ENCODE assay signal across 19 cellular contexts in genomic region chr2:234403074-234403473, GRCh38.
DNase-seq lines count a peak whose midpoint lies in the region; ATAC-seq and TF ChIP-seq lines count a peak whose summit lies in the region.
"Had no signal": no experiment of that assay in that cellular context is flagged by ENCODE, and none has a peak within 500 bp of the region (broad histone marks: within the 10 kb centered on the region; RNA-seq: fewer than 3 reads in every experiment).

No MANE protein-coding gene starts in this region.

- ATAC-seq in activated CD4-positive, alpha-beta T cell treated with anti-CD3 and anti-CD28 coated beads for 36 hours, result no peak
- ATAC-seq: heart left ventricle had no signal

- no peak for DNase-seq in activated CD4-positive, alpha-beta T cell treated with anti-CD3 and anti-CD28 coated beads, Interleukin-2, amount 10 ng/mL, durations not matched to agents 7 days and 5 days
- DNase-seq in activated CD4-positive, alpha-beta T cell treated with anti-CD3 and anti-CD28 coated beads for 36 hours, result no peak
- DNase-seq in HT1080 (ENCODE audit: low read depth), result peak; percentile 35
- peak; percentile 11 for DNase-seq in renal cortical epithelial cell (ENCODE audit: low read depth)
- DNase-seq in GM13976 (ENCODE audit: low spot score), result no peak
- no peak for DNase-seq in NK-92 (lab: John Stamatoyannopoulos, UW; ENCODE audit: unreplicated experiment)
- DNase-seq in SIG-M5 (lab: John Stamatoyannopoulos, UW), result no peak
- DNase-seq: activated T-cell treated with anti-CD3 and anti-CD28 coated beads, Interleukin-2, amount 50 U/mL, for 48 hours; amygdala; COR-L47; GDM1; heart left ventricle; NCI-H748 treated with DMSO at 0.1 percent for 48 hours; right lobe of liver; stimulated activated CD4-positive, alpha-beta T cell treated with anti-CD3 and anti-CD28 coated beads, Interleukin-2, amount 100 ng/mL, for 48 hours; stimulated activated CD8-positive, alpha-beta memory T cell treated with anti-CD3 and anti-CD28 coated beads, Interleukin-4, amount 100 ng/mL, for 48 hours; thyroid gland had no signal

- no peaks in the 10 kb centered on the region for H3K27me3 Mint-ChIP-seq in activated CD4-positive, alpha-beta T cell treated with anti-CD3 and anti-CD28 coated beads, Interleukin-2, amount 10 ng/mL, durations not matched to agents 7 days and 5 days
- H3K27me3 Mint-ChIP-seq in activated CD4-positive, alpha-beta T cell treated with anti-CD3 and anti-CD28 coated beads for 36 hours, result no peaks in the 10 kb centered on the region
- peaks cover 11% of the 10 kb centered on the region for H3K27me3 Mint-ChIP-seq in dendritic cell treated with granulocyte-macrophage colony-stimulating factor and Interleukin-4, amounts not matched to agents 40 ng/mL and 50 ng/mL, for 4 days

- peaks cover 7% of the 10 kb centered on the region for H3K9me3 Mint-ChIP-seq in activated CD4-positive, alpha-beta T cell treated with anti-CD3 and anti-CD28 coated beads, Interleukin-2, amount 10 ng/mL, durations not matched to agents 7 days and 5 days
- peaks cover 5% of the 10 kb centered on the region for H3K9me3 Mint-ChIP-seq in activated CD4-positive, alpha-beta T cell treated with anti-CD3 and anti-CD28 coated beads for 36 hours (ENCODE audit: low read depth)
- no peaks in the 10 kb centered on the region for H3K9me3 Mint-ChIP-seq in dendritic cell treated with granulocyte-macrophage colony-stimulating factor and Interleukin-4, amounts not matched to agents 40 ng/mL and 50 ng/mL, for 4 days

- CTCF ChIA-PET in activated CD4-positive, alpha-beta T cell treated with anti-CD3 and anti-CD28 coated beads, Interleukin-2, amount 10 ng/mL, durations not matched to agents 7 days and 5 days (lab: Charles Lee), result interaction anchor here (1.8 kb wide), 1 partner anchor 15 kb away, joined by 4 read pairs; no protein-coding TSS in a partner anchor
- CTCF ChIA-PET in activated CD4-positive, alpha-beta T cell treated with anti-CD3 and anti-CD28 coated beads for 36 hours (lab: Charles Lee), result interaction anchor here (1.2 kb wide), 1 partner anchor 44 kb away, joined by 3 read pairs; no protein-coding TSS in a partner anchor

- no peak for TF ChIP-seq CTCF in GM13976 (IDR thresholded peaks at IDR 0.05; ENCODE audit: borderline replicate concordance, control extremely low read depth, extremely low read depth, insufficient read depth, missing control alignments)

- no peak overlapping the region for H3K4me3 Mint-ChIP-seq in activated CD4-positive, alpha-beta T cell treated with anti-CD3 and anti-CD28 coated beads, Interleukin-2, amount 10 ng/mL, durations not matched to agents 7 days and 5 days
- H3K4me3 Mint-ChIP-seq in activated CD4-positive, alpha-beta T cell treated with anti-CD3 and anti-CD28 coated beads for 36 hours, result no peak overlapping the region
- no peak overlapping the region for H3K4me3 Mint-ChIP-seq in dendritic cell treated with granulocyte-macrophage colony-stimulating factor and Interleukin-4, amounts not matched to agents 40 ng/mL and 50 ng/mL, for 4 days
- H3K4me3 Mint-ChIP-seq: memory B cell had no signal

- peak overlapping the region; percentile 75 for H3K27ac Mint-ChIP-seq in activated CD4-positive, alpha-beta T cell treated with anti-CD3 and anti-CD28 coated beads, Interleukin-2, amount 10 ng/mL, durations not matched to agents 7 days and 5 days
- H3K27ac Mint-ChIP-seq in activated CD4-positive, alpha-beta T cell treated with anti-CD3 and anti-CD28 coated beads for 36 hours, result no peak overlapping the region
- H3K27ac Mint-ChIP-seq in dendritic cell treated with granulocyte-macrophage colony-stimulating factor and Interleukin-4, amounts not matched to agents 40 ng/mL and 50 ng/mL, for 4 days, result peak overlapping the region; percentile 25
- H3K27ac Mint-ChIP-seq: memory B cell had no signal

- peaks cover 73% of the 10 kb centered on the region for H3K4me1 Mint-ChIP-seq in activated CD4-positive, alpha-beta T cell treated with anti-CD3 and anti-CD28 coated beads, Interleukin-2, amount 10 ng/mL, durations not matched to agents 7 days and 5 days
- peaks cover 46% of the 10 kb centered on the region for H3K4me1 Mint-ChIP-seq in activated CD4-positive, alpha-beta T cell treated with anti-CD3 and anti-CD28 coated beads for 36 hours
- peaks cover 47% of the 10 kb centered on the region for H3K4me1 Mint-ChIP-seq in dendritic cell treated with granulocyte-macrophage colony-stimulating factor and Interleukin-4, amounts not matched to agents 40 ng/mL and 50 ng/mL, for 4 days (ENCODE audit: low read depth)

- in situ Hi-C loops in GM13976 (cut with MboI; ENCODE audit: low sequenced_read_pairs, unreplicated experiment), result no loop called here

- peaks cover 21% of the 10 kb centered on the region for H3K36me3 Mint-ChIP-seq in activated CD4-positive, alpha-beta T cell treated with anti-CD3 and anti-CD28 coated beads, Interleukin-2, amount 10 ng/mL, durations not matched to agents 7 days and 5 days (ENCODE audit: low read depth)
- no peaks in the 10 kb centered on the region for H3K36me3 Mint-ChIP-seq in activated CD4-positive, alpha-beta T cell treated with anti-CD3 and anti-CD28 coated beads for 36 hours (ENCODE audit: low read depth)
- no peaks in the 10 kb centered on the region for H3K36me3 Mint-ChIP-seq in dendritic cell treated with granulocyte-macrophage colony-stimulating factor and Interleukin-4, amounts not matched to agents 40 ng/mL and 50 ng/mL, for 4 days (ENCODE audit: low read depth)
- H3K36me3 Mint-ChIP-seq: memory B cell had no signal

- POLR2A ChIA-PET in activated CD4-positive, alpha-beta T cell treated with anti-CD3 and anti-CD28 coated beads, Interleukin-2, amount 10 ng/mL, durations not matched to agents 7 days and 5 days (lab: Charles Lee), result no interaction called here
- POLR2A ChIA-PET in activated CD4-positive, alpha-beta T cell treated with anti-CD3 and anti-CD28 coated beads for 36 hours (lab: Charles Lee), result no interaction called here

- intact Hi-C loops in activated CD4-positive, alpha-beta T cell treated with anti-CD3 and anti-CD28 coated beads for 36 hours (cut with DNase I, micrococcal nuclease), result no loop called here
- intact Hi-C loops in dendritic cell treated with granulocyte-macrophage colony-stimulating factor and Interleukin-4, amounts not matched to agents 40 ng/mL and 50 ng/mL, for 4 days (cut with micrococcal nuclease), result no loop called here

Comparison
In these comparisons a context has a peak if more than half of its experiments do, and no peak if none do; other contexts are left out.
1. DNase-seq: peak in HT1080 (single experiment) and renal cortical epithelial cell (single experiment); none in activated CD4-positive, alpha-beta T cell treated with anti-CD3 and anti-CD28 coated beads, Interleukin-2, amount 10 ng/mL, durations not matched to agents 7 days and 5 days (single experiment), activated CD4-positive, alpha-beta T cell treated with anti-CD3 and anti-CD28 coated beads for 36 hours (single experiment), GM13976 (single experiment), NK-92 (single experiment) and SIG-M5 (single experiment).